ENCODE assay signal across 14 cellular contexts in the genomic region with DNA sequence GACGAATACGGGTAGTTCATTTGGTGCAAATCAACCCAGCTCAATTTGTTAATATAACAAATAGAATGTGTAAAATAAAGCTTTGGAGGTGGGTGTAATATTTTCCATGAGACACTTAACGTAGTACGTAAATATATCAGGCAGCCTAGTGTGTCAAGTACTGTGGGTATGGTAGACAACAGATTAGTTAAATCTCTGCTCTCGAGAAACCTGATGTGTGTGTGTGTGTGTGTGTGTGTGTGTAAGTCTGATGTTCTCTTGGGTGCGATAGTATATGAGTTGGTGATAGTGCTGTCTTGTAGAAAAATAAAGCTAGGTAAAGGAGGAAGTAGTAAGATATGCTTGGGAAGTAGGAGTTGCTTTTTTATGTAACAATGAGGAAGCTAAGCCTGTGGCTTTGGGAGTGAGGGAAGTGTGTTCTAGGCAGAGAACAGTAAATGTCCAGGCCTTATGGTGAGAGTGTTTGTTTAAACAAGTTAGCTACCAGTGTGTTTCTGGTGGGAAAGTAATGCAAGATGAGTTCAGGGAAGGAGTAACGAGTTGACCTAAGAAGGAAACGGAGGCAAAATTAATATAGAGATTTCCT. TPM values are rescaled to one million over a fixed set of nuclear protein-coding genes. Genes with fewer than 3 reads are reported as not detected.
A peak's percentile ranks its signal among the peaks of the same experiment; 100 is the strongest.
DNase-seq lines count a peak whose midpoint lies in the region; ATAC-seq and TF ChIP-seq lines count a peak whose summit lies in the region.
"Had no signal": no experiment of that assay in that cellular context is flagged by ENCODE, and none has a peak within 500 bp of the region (broad histone marks: within the 10 kb centered on the region; RNA-seq: fewer than 3 reads in every experiment).

No MANE protein-coding gene starts in this region.

- H3K4me1 Mint-ChIP-seq in CD4-positive, alpha-beta memory T cell = peaks cover 58 to 95% (median 77%) of the 10 kb centered on the region in 4 donors

- POLR2A ChIA-PET in CD4-positive, alpha-beta memory T cell (lab: Charles Lee; ENCODE audit: partially characterized antibody) = no interaction called here

- intact Hi-C loops in CD4-positive, alpha-beta memory T cell (cut with micrococcal nuclease) = no loop called here
- intact Hi-C loops in mucosa of descending colon (cut with DNase I, micrococcal nuclease) = no loop called here

- ATAC-seq in mucosa of descending colon (peak; percentile 96), HG02642 (IDR thresholded peaks at IDR 0.05; ENCODE audit: poor library complexity, unreplicated experiment) (no peak)
- ATAC-seq: CD8-positive, alpha-beta T cell; K562 had no signal

- H3K4me3 ChIP-seq in CD4-positive, alpha-beta memory T cell (ENCODE audit: low read length in 2 of 2) = no peak overlapping the region
- no peak overlapping the region for H3K4me3 ChIP-seq in epithelial cell of esophagus (ENCODE audit: low read length)
- H3K4me3 ChIP-seq in mucosa of descending colon = no peak overlapping the region
- H3K4me3 ChIP-seq in effector memory CD4-positive, alpha-beta T cell (ENCODE audit: insufficient read depth, low read depth, low read length, poor library complexity, severe bottlenecking) = no peak overlapping the region
- H3K4me3 ChIP-seq: GM23248, K562 had no signal

- peaks cover 42 to 66% of the 10 kb centered on the region in 2 donors for H3K36me3 Mint-ChIP-seq in CD4-positive, alpha-beta memory T cell

- peaks cover 94% of the 10 kb centered on the region for H3K4me1 ChIP-seq in CD4-positive, alpha-beta memory T cell (ENCODE audit: insufficient read depth, low read length)
- peaks cover 40% of the 10 kb centered on the region for H3K4me1 ChIP-seq in mucosa of descending colon (ENCODE audit: low read depth)
- H3K4me1 ChIP-seq in effector memory CD4-positive, alpha-beta T cell (ENCODE audit: control insufficient read depth, insufficient read depth, low read length, poor library complexity, severe bottlenecking) = peaks cover 12% of the 10 kb centered on the region

- no peaks in the 10 kb centered on the region for H3K27me3 Mint-ChIP-seq in CD4-positive, alpha-beta memory T cell
- H3K27me3 Mint-ChIP-seq: activated CD4-positive, alpha-beta T cell treated with anti-CD3 and anti-CD28 coated beads, Interleukin-2, amount 10 ng/mL, durations not matched to agents 24 days and 14 days; activated naive CD4-positive, alpha-beta T cell treated with anti-CD3 and anti-CD28 coated beads, Interleukin-2, amount 10 ng/mL, durations not matched to agents 7 days and 5 days had no signal

- H3K27ac ChIP-seq in CD4-positive, alpha-beta memory T cell (ENCODE audit: low read depth, low read length) = no peak overlapping the region
- no peak overlapping the region for H3K27ac ChIP-seq in effector memory CD4-positive, alpha-beta T cell (ENCODE audit: insufficient read depth, low read length, poor library complexity, severe bottlenecking)
- H3K27ac ChIP-seq: GM23248 had no signal

- DNase-seq in CD4-positive, alpha-beta memory T cell = no peak
- DNase-seq in MV-4-11 (lab: John Stamatoyannopoulos, UW) = peak; percentile 63
- DNase-seq in epithelial cell of esophagus (ENCODE audit: low read depth) = peak; percentile 18
- peak in 1 of 3 donors; percentile 27 for DNase-seq in mucosa of descending colon
- DNase-seq in UCSD-AML1 (lab: John Stamatoyannopoulos, UW; ENCODE audit: unreplicated experiment) = no peak
- DNase-seq in GM10266 (ENCODE audit: extremely low spot score) = no peak
- DNase-seq in effector memory CD4-positive, alpha-beta T cell = no peak
- DNase-seq: activated CD4-positive, alpha-beta T cell treated with anti-CD3 and anti-CD28 coated beads, Interleukin-2, amount 10 ng/mL, durations not matched to agents 24 days and 14 days; activated naive CD4-positive, alpha-beta T cell treated with anti-CD3 and anti-CD28 coated beads, Interleukin-2, amount 10 ng/mL, durations not matched to agents 7 days and 5 days; CD8-positive, alpha-beta T cell; GM23248; stimulated activated CD8-positive, alpha-beta memory T cell treated with anti-CD3 and anti-CD28 coated beads, Interleukin-4, amount 100 ng/mL, for 48 hours had no signal

- no peaks in the 10 kb centered on the region for H3K27me3 ChIP-seq in CD4-positive, alpha-beta memory T cell (ENCODE audit: insufficient read depth, low read length)
- H3K27me3 ChIP-seq in effector memory CD4-positive, alpha-beta T cell (replicated peaks; ENCODE audit: control insufficient read depth, insufficient read depth, low read length, poor library complexity, severe bottlenecking) = no peaks in the 10 kb centered on the region

- H3K4me3 Mint-ChIP-seq in CD4-positive, alpha-beta memory T cell = peak overlapping the region in 5 of 8 donors; percentile 20 to 60 (median 29)
- H3K4me3 Mint-ChIP-seq: activated CD4-positive, alpha-beta T cell treated with anti-CD3 and anti-CD28 coated beads, Interleukin-2, amount 10 ng/mL, durations not matched to agents 24 days and 14 days; activated naive CD4-positive, alpha-beta T cell treated with anti-CD3 and anti-CD28 coated beads, Interleukin-2, amount 10 ng/mL, durations not matched to agents 7 days and 5 days; CD8-positive, alpha-beta T cell had no signal

- no peak for TF ChIP-seq CTCF in epithelial cell of esophagus (IDR thresholded peaks at IDR 0.05; ENCODE audit: insufficient read depth, low read depth, low read length, missing control alignments)
- no peak for TF ChIP-seq CTCF in mucosa of descending colon (IDR thresholded peaks at IDR 0.05)
- TF ChIP-seq CTCF in GM10266 (IDR thresholded peaks at IDR 0.05; ENCODE audit: control insufficient read depth, insufficient read depth, low read depth, missing control alignments) = no peak

- peaks cover 0 to 3% (median 0%) of the 10 kb centered on the region in 8 donors for H3K9me3 Mint-ChIP-seq in CD4-positive, alpha-beta memory T cell
- H3K9me3 Mint-ChIP-seq: activated CD4-positive, alpha-beta T cell treated with anti-CD3 and anti-CD28 coated beads, Interleukin-2, amount 10 ng/mL, durations not matched to agents 24 days and 14 days; activated naive CD4-positive, alpha-beta T cell treated with anti-CD3 and anti-CD28 coated beads, Interleukin-2, amount 10 ng/mL, durations not matched to agents 7 days and 5 days; CD8-positive, alpha-beta T cell had no signal

- CTCF ChIA-PET in CD4-positive, alpha-beta memory T cell (lab: Charles Lee; ENCODE audit: partially characterized antibody) = no interaction called here

- peak overlapping the region in 2 of 7 donors; percentile 9 to 48 for H3K27ac Mint-ChIP-seq in CD4-positive, alpha-beta memory T cell
- H3K27ac Mint-ChIP-seq: activated CD4-positive, alpha-beta T cell treated with anti-CD3 and anti-CD28 coated beads, Interleukin-2, amount 10 ng/mL, durations not matched to agents 24 days and 14 days; activated naive CD4-positive, alpha-beta T cell treated with anti-CD3 and anti-CD28 coated beads, Interleukin-2, amount 10 ng/mL, durations not matched to agents 7 days and 5 days; CD8-positive, alpha-beta T cell had no signal

- peaks cover 6% of the 10 kb centered on the region for H3K36me3 ChIP-seq in CD4-positive, alpha-beta memory T cell (ENCODE audit: insufficient read depth, low read length)
- H3K36me3 ChIP-seq in mucosa of descending colon (ENCODE audit: low read depth) = no peaks in the 10 kb centered on the region
- H3K36me3 ChIP-seq in effector memory CD4-positive, alpha-beta T cell (ENCODE audit: control insufficient read depth, insufficient read depth, low read length) = peaks cover 13% of the 10 kb centered on the region

- H3K9me3 ChIP-seq in CD4-positive, alpha-beta memory T cell (ENCODE audit: control insufficient read depth in 1 of 2, low read length in 2 of 2) = no peaks in the 10 kb centered on the region
- no peaks in the 10 kb centered on the region for H3K9me3 ChIP-seq in mucosa of descending colon
- H3K9me3 ChIP-seq in effector memory CD4-positive, alpha-beta T cell (ENCODE audit: control insufficient read depth, low read length) = no peaks in the 10 kb centered on the region

RNA-seq across cellular contexts. Expression of a gene that starts 26.1 kb away (rescaled TPM):
- total RNA-seq in CD4-positive, alpha-beta memory T cell = 100 to 1,000 TPM; 170 to 174 TPM
- 100 to 1,000 TPM in 1 of 2 donors, 10 to 100 TPM in 1; 44.1 to 114 TPM for polyA plus RNA-seq in CD4-positive, alpha-beta memory T cell
- total RNA-seq in mucosa of descending colon = 100 to 1,000 TPM in 2 of 3 donors, 10 to 100 TPM in 1; 85.7 to 212 (median 111) TPM

Comparison
In these comparisons a context has a peak if more than half of its experiments do, and no peak if none do; other contexts are left out.
1. DNase-seq: peak in MV-4-11 (single experiment) and epithelial cell of esophagus (single experiment); none in CD4-positive, alpha-beta memory T cell (0 of 5), UCSD-AML1 (single experiment), GM10266 (single experiment) and effector memory CD4-positive, alpha-beta T cell (0 of 3).